ENCODE assay signal across 19 cellular contexts in genomic region chr1:195608883-195609282, GRCh38.
DNase-seq lines count a peak whose midpoint lies in the region; ATAC-seq, FAIRE-seq and TF ChIP-seq lines count a peak whose summit lies in the region.
"Had no signal": no experiment of that assay in that cellular context is flagged by ENCODE, and none has a peak within 500 bp of the region (broad histone marks: within the 10 kb centered on the region; RNA-seq: fewer than 3 reads in every experiment).

No MANE protein-coding gene starts in this region.

- TF ChIP-seq RAD21 in H1 (IDR thresholded peaks at IDR 0.05 in 1 of 2, conservative IDR thresholded peaks at IDR 0.05 in 1 of 2; ENCODE audit: low read depth in 2 of 2, low read length in 2 of 2): peak; percentile 23 to 41; a peak in 3 of 4 replicates

- no peaks in the 10 kb centered on the region for H3K4me1 ChIP-seq in H1 (replicated peaks in 1 of 4; ENCODE audit: control insufficient read depth in 3 of 4, insufficient read depth in 4 of 4, low read length in 3 of 4)
- H3K4me1 ChIP-seq: left ventricle myocardium inferior had no signal

- H3K79me2 ChIP-seq in H1 (ENCODE audit: control insufficient read depth in 1 of 2, insufficient read depth in 2 of 2, low read length in 2 of 2): no peaks in the 10 kb centered on the region

- H3K18ac ChIP-seq in H1 (ENCODE audit: extremely low read depth, low read length): no peak overlapping the region

- H3K14ac ChIP-seq in H1 (ENCODE audit: insufficient read length): no peak overlapping the region

- no peak overlapping the region for H4K5ac ChIP-seq in H1 (ENCODE audit: insufficient read length, low read depth, low read length)

- no peak overlapping the region for H2BK120ac ChIP-seq in H1 (replicated peaks; ENCODE audit: low read depth, low read length)

- H3K4me2 ChIP-seq in H1 (ENCODE audit: insufficient read depth in 1 of 2, low read depth in 2 of 2, low read length in 2 of 2): no peak overlapping the region

- H3K4me3 ChIP-seq in H1 (ENCODE audit: extremely low read depth in 1 of 4, insufficient read depth in 2 of 4, low read depth in 3 of 4, low read length in 4 of 4) (no peak overlapping the region), retinal pigment epithelial cell (ENCODE audit: low read length) (no peak overlapping the region)
- H3K4me3 ChIP-seq: left ventricle myocardium inferior had no signal

- no peak overlapping the region for H4K8ac ChIP-seq in H1 (ENCODE audit: extremely low read depth, insufficient read depth, low read length)

- no peak overlapping the region; the same call in 1 of the 2 replicates for H2AFZ ChIP-seq in H1 (ENCODE audit: low read length)

- H3K56ac ChIP-seq in H1 (replicated peaks; ENCODE audit: insufficient read length, low read depth, low read length): no peak overlapping the region

- POLR2A ChIA-PET in H1 (lab: Charles Lee; ENCODE audit: partially characterized antibody): no interaction called here

- no peak overlapping the region for H3K27ac ChIP-seq in H1 (ENCODE audit: low read depth, low read length)
- H3K27ac ChIP-seq: left ventricle myocardium inferior had no signal

- DNase-seq in NCI-H82 (lab: John Stamatoyannopoulos, UW) (peak; percentile 28), NCI-H82 treated with DMSO at 0.1 percent for 48 hours (lab: John Stamatoyannopoulos, UW; ENCODE audit: unreplicated experiment) (no peak), OCI-M1 (lab: John Stamatoyannopoulos, UW) (peak; percentile 26), H1 (ENCODE audit: low read depth in 1 of 2, low spot score in 2 of 2) (no peak), retinal pigment epithelial cell (ENCODE audit: low read depth) (no peak)
- DNase-seq in activated CD4-positive, alpha-beta T cell treated with anti-CD3 and anti-CD28 coated beads, Interleukin-2, amount 50 U/mL, for 4 hours: no peak
- DNase-seq: ACHN; activated CD4-positive, alpha-beta T cell treated with anti-CD3 and anti-CD28 coated beads for 48 hours; activated naive CD4-positive, alpha-beta T cell treated with Interleukin-2 at 50 U/mL for 16 hours; GF-D8; hippocampal formation; left ventricle myocardium inferior; NCI-H2029; Right ventricle myocardium superior; stimulated activated CD4-positive, alpha-beta T cell treated with anti-CD3 and anti-CD28 coated beads, Interleukin-12 subunit alpha, Interleukin-12 subunit beta, amount 100 ng/mL, for 4 hours; stimulated activated naive CD4-positive, alpha-beta T cell treated with Interleukin-2 at 50 U/mL for 16 hours; T-helper 9 cell had no signal

- H4K91ac ChIP-seq in H1 (replicated peaks; ENCODE audit: insufficient read length, low read length): no peak overlapping the region

- no peak overlapping the region for H3K9ac ChIP-seq in H1 (replicated peaks in 1 of 4; ENCODE audit: extremely low read depth in 1 of 4, low read depth in 3 of 4, low read length in 3 of 4)

- peak in 2 of 3 experiments; percentile 15 to 57; a peak in 2 of 4 replicates for TF ChIP-seq CTCF in H1 (IDR thresholded peaks at IDR 0.05; ENCODE audit: control extremely low read depth in 1 of 3, insufficient read depth in 1 of 3, low read depth in 1 of 3, low read length in 3 of 3)
- TF ChIP-seq CTCF in retinal pigment epithelial cell (conservative IDR thresholded peaks at IDR 0.05; ENCODE audit: low read depth, low read length): peak; percentile 48

- ATAC-seq in GM18870 (IDR thresholded peaks at IDR 0.05; ENCODE audit: unreplicated experiment) (no peak), GM18867 (IDR thresholded peaks at IDR 0.05; ENCODE audit: unreplicated experiment) (no peak)

- H3K4ac ChIP-seq in H1 (replicated peaks; ENCODE audit: insufficient read length, low read depth, low read length): no peak overlapping the region

- no peaks in the 10 kb centered on the region for H4K20me1 ChIP-seq in H1 (replicated peaks in 1 of 2; ENCODE audit: control insufficient read depth in 1 of 2, insufficient read depth in 2 of 2, low read length in 2 of 2)

- CTCF ChIA-PET in H1 (lab: Charles Lee; ENCODE audit: partially characterized antibody): interaction anchor here (0.8 to 1.3 kb wide), 4 partner anchors 9 to 45 kb away, joined by 3 to 4 read pairs (median 3); no protein-coding TSS in a partner anchor

- no peak for TF ChIP-seq POLR2A in H1 (IDR thresholded peaks at IDR 0.05; ENCODE audit: control extremely low read depth in 1 of 2, low read depth in 2 of 2, low read length in 2 of 2)

- H3K23ac ChIP-seq in H1 (ENCODE audit: insufficient read length): no peak overlapping the region

- H2BK20ac ChIP-seq in H1 (ENCODE audit: low read length): no peak overlapping the region

- no peak overlapping the region for H2AK5ac ChIP-seq in H1 (ENCODE audit: low read depth, low read length)

- WGBS in H1 (ENCODE audit: extremely low coverage in 1 of 2, insufficient coverage in 1 of 2, insufficient read length in 1 of 2, insufficient replicate concordance in 2 of 2, low coverage in 1 of 2, low lambda C conversion rate in 2 of 2, missing lambda C conversion rate in 1 of 2), 2 experiments: 82% methylated on average over 1 of the region's 1 CpG; no CpG with 5 or more reads in 1 of the 2 experiments

- no peaks in the 10 kb centered on the region for H3K36me3 ChIP-seq in H1 (ENCODE audit: control insufficient read depth in 2 of 4, insufficient read depth in 4 of 4, low read length in 3 of 4)
- H3K36me3 ChIP-seq: left ventricle myocardium inferior had no signal

- H2BK12ac ChIP-seq in H1 (ENCODE audit: low read depth, low read length): no peak overlapping the region

- no peaks in the 10 kb centered on the region for H3K79me1 ChIP-seq in H1 (ENCODE audit: low read depth, low read length)

- TF ChIP-seq EP300 in H1 (IDR thresholded peaks at IDR 0.05; ENCODE audit: borderline replicate concordance in 1 of 2, low read depth in 2 of 2, low read length in 2 of 2): no peak

- no peak overlapping the region for H2BK5ac ChIP-seq in H1 (ENCODE audit: low read depth, low read length)

- no peaks in the 10 kb centered on the region for H3K27me3 ChIP-seq in H1 (replicated peaks in 1 of 4; ENCODE audit: control insufficient read depth in 3 of 4, extremely low read depth in 1 of 4, insufficient read depth in 3 of 4, low read length in 3 of 4)

- no peak overlapping the region for H2BK15ac ChIP-seq in H1 (ENCODE audit: low read length)

- H3K9me3 ChIP-seq in H1 (ENCODE audit: insufficient read depth in 2 of 2, low read depth in 1 of 2, low read length in 1 of 2): no peaks in the 10 kb centered on the region

- no peaks in the 10 kb centered on the region for H3K23me2 ChIP-seq in H1 (ENCODE audit: low read depth, low read length)

- FAIRE-seq in H1 (lab: Jason Lieb, UNC): peak; percentile 48

TF ChIP-seq in H1, 55 proteins besides CTCF, POLR2A, EP300 and RAD21:
- TF ChIP-seq NRF1 (IDR thresholded peaks at IDR 0.05; ENCODE audit: low read depth, low read length) (no peak), SAP30 (IDR thresholded peaks at IDR 0.05; ENCODE audit: insufficient read depth, insufficient replicate concordance, low read length) (no peak), ATF2 (IDR thresholded peaks at IDR 0.05; ENCODE audit: low read length) (no peak), JUND (IDR thresholded peaks at IDR 0.05; ENCODE audit: low read length) (no peak), CHD1 (IDR thresholded peaks at IDR 0.05; ENCODE audit: low read depth, low read length) (no peak), CHD2 (IDR thresholded peaks at IDR 0.05; ENCODE audit: low read length) (no peak)
TF ChIP-seq in H1: peak in this region for 0.

Comparison
In these comparisons a context has a peak if more than half of its experiments do, and no peak if none do; other contexts are left out.
1. DNase-seq: peak in NCI-H82 (single experiment) and OCI-M1 (single experiment); none in NCI-H82 treated with DMSO at 0.1 percent for 48 hours (single experiment), H1 (0 of 2), retinal pigment epithelial cell (single experiment) and activated CD4-positive, alpha-beta T cell treated with anti-CD3 and anti-CD28 coated beads, Interleukin-2, amount 50 U/mL, for 4 hours (0 of 2).